Comparison of ENCODE assay signal across 25 cellular contexts in genomic region chr4:77174426-77174825, GRCh38. TPM values are rescaled to one million over a fixed set of nuclear protein-coding genes. Genes with fewer than 3 reads are reported as not detected.
DNase-seq lines count a peak whose midpoint lies in the region; ATAC-seq and TF ChIP-seq lines count a peak whose summit lies in the region.
"Had no signal": no experiment of that assay in that cellular context is flagged by ENCODE, and none has a peak within 500 bp of the region (broad histone marks: within the 10 kb centered on the region; RNA-seq: fewer than 3 reads in every experiment).

No MANE protein-coding gene starts in this region.

- no peak overlapping the region for H2AFZ ChIP-seq in trophoblast cell (ENCODE audit: insufficient read depth, low read length, poor library complexity)

- CTCF ChIA-PET in activated CD4-positive, alpha-beta T cell treated with anti-CD3 and anti-CD28 coated beads for 36 hours (lab: Charles Lee) = interaction anchor here (0.6 to 0.9 kb wide), 3 partner anchors 19 to 1146 kb away, joined by 3 read pairs; no protein-coding TSS in a partner anchor

- H4K12ac ChIP-seq in trophoblast cell (ENCODE audit: low read depth, low read length) = no peak overlapping the region

- no peak overlapping the region for H3K18ac ChIP-seq in trophoblast cell (ENCODE audit: low read length)

- H4K8ac ChIP-seq in trophoblast cell (ENCODE audit: low read depth, low read length) = no peak overlapping the region

- no peak overlapping the region for H3K14ac ChIP-seq in trophoblast cell (ENCODE audit: low read length)

- H4K91ac ChIP-seq in trophoblast cell (ENCODE audit: low read depth, low read length) = no peak overlapping the region

- no peaks in the 10 kb centered on the region for H3K27me3 Mint-ChIP-seq in activated CD4-positive, alpha-beta T cell treated with anti-CD3 and anti-CD28 coated beads for 36 hours

- H3K4ac ChIP-seq in trophoblast cell (ENCODE audit: low read depth, low read length) = no peak overlapping the region

- no peak for ATAC-seq in HG03159 (IDR thresholded peaks at IDR 0.05; ENCODE audit: unreplicated experiment)
- no peak for ATAC-seq in activated CD4-positive, alpha-beta T cell treated with anti-CD3 and anti-CD28 coated beads for 36 hours
- ATAC-seq: heart left ventricle; left lobe of liver; natural killer cell treated with Interleukin-12 subunit alpha and Interleukin-12 subunit beta and Interleukin-15 and Interleukin-18, amount 100 ng/mL, for 72 hours had no signal

- no peaks in the 10 kb centered on the region for H3K9me3 ChIP-seq in trophoblast cell (ENCODE audit: insufficient read depth, low read depth, low read length)
- H3K9me3 ChIP-seq: heart left ventricle, uterus had no signal

- no peak overlapping the region for H3K23ac ChIP-seq in trophoblast cell (ENCODE audit: low read length)

- no CpG with 5 or more reads among the region's 3 CpGs for WGBS in trophoblast cell (ENCODE audit: extremely low coverage, insufficient coverage, insufficient read length)

- H3K27me3 ChIP-seq in trophoblast cell (ENCODE audit: insufficient read depth, low read length) = no peaks in the 10 kb centered on the region
- H3K27me3 ChIP-seq: heart left ventricle, uterus had no signal

- no peak overlapping the region for H3K9ac ChIP-seq in trophoblast cell (ENCODE audit: low read length)

- no peaks in the 10 kb centered on the region for H3K9me3 Mint-ChIP-seq in activated CD4-positive, alpha-beta T cell treated with anti-CD3 and anti-CD28 coated beads for 36 hours (ENCODE audit: low read depth)
- H3K9me3 Mint-ChIP-seq: activated T-cell treated with anti-CD3 and anti-CD28 coated beads, Interleukin-2, amount 50 U/mL, for 24 hours; CD8-positive, alpha-beta memory T cell; natural killer cell treated with Interleukin-12 subunit alpha and Interleukin-12 subunit beta and Interleukin-15 and Interleukin-18, amount 100 ng/mL, for 72 hours had no signal

- no peaks in the 10 kb centered on the region for H3K79me2 ChIP-seq in trophoblast cell (ENCODE audit: control insufficient read depth, insufficient read depth, low read length, poor library complexity)

- H2BK120ac ChIP-seq in trophoblast cell (ENCODE audit: insufficient read depth, low read length, poor library complexity) = no peak overlapping the region

- H3K4me3 Mint-ChIP-seq in activated CD4-positive, alpha-beta T cell treated with anti-CD3 and anti-CD28 coated beads for 36 hours = no peak overlapping the region
- H3K4me3 Mint-ChIP-seq: activated T-cell treated with anti-CD3 and anti-CD28 coated beads, Interleukin-2, amount 50 U/mL, for 24 hours; CD8-positive, alpha-beta memory T cell; natural killer cell treated with Interleukin-12 subunit alpha and Interleukin-12 subunit beta and Interleukin-15 and Interleukin-18, amount 100 ng/mL, for 72 hours had no signal

- POLR2A ChIA-PET in activated CD4-positive, alpha-beta T cell treated with anti-CD3 and anti-CD28 coated beads for 36 hours (lab: Charles Lee) = no interaction called here

- H2BK12ac ChIP-seq in trophoblast cell (ENCODE audit: low read length) = no peak overlapping the region

- no peaks in the 10 kb centered on the region for H3K4me1 Mint-ChIP-seq in activated CD4-positive, alpha-beta T cell treated with anti-CD3 and anti-CD28 coated beads for 36 hours
- H3K4me1 Mint-ChIP-seq: CD8-positive, alpha-beta memory T cell had no signal

- peaks cover 2 to 7% of the 10 kb centered on the region in 2 experiments for H3K36me3 ChIP-seq in trophoblast cell (ENCODE audit: control insufficient read depth in 1 of 2, insufficient read depth in 2 of 2, low read length in 2 of 2)
- H3K36me3 ChIP-seq: uterus had no signal

- no peak overlapping the region for H3K27ac Mint-ChIP-seq in activated CD4-positive, alpha-beta T cell treated with anti-CD3 and anti-CD28 coated beads for 36 hours
- H3K27ac Mint-ChIP-seq: activated T-cell treated with anti-CD3 and anti-CD28 coated beads, Interleukin-2, amount 50 U/mL, for 24 hours; natural killer cell treated with Interleukin-12 subunit alpha and Interleukin-12 subunit beta and Interleukin-15 and Interleukin-18, amount 100 ng/mL, for 72 hours had no signal

- peak; percentile 42 for DNase-seq in EH (ENCODE audit: low read depth)
- peak; percentile 32 for DNase-seq in M059J (ENCODE audit: low read depth)
- peak; percentile 29 for DNase-seq in epithelial cell of esophagus (ENCODE audit: low read depth)
- DNase-seq in trophoblast cell = peak; percentile 15 to 38
- no peak for DNase-seq in stimulated activated CD4-positive, alpha-beta T cell treated with anti-CD3 and anti-CD28 coated beads, Interleukin-15, amount 100 ng/mL, for 24 hours
- DNase-seq in NAMALWA (ENCODE audit: low spot score) = no peak
- DNase-seq in activated CD4-positive, alpha-beta T cell treated with anti-CD3 and anti-CD28 coated beads for 36 hours = no peak
- DNase-seq: activated CD4-positive, CD25-positive, alpha-beta regulatory T cell treated with anti-CD3 and anti-CD28 coated beads, Interleukin-2, amount 50 U/mL, for 72 hours; activated CD8-positive, alpha-beta memory T cell treated with anti-CD3 and anti-CD28 coated beads for 24 hours; activated T-cell treated with anti-CD3 and anti-CD28 coated beads, Interleukin-2, amount 50 U/mL, for 24 hours; AML-193; CD8-positive, alpha-beta memory T cell; DMS53; heart left ventricle; midbrain; NCI-H187 treated with DMSO at 0.1 percent for 48 hours; NCI-H226; NCI-H82; posterior cingulate gyrus; SHP77 treated with DMSO at 0.1 percent for 48 hours; uterus had no signal

- intact Hi-C loops in activated CD4-positive, alpha-beta T cell treated with anti-CD3 and anti-CD28 coated beads for 36 hours (cut with DNase I, micrococcal nuclease) = no loop called here

- peaks cover 4 to 12% of the 10 kb centered on the region in 2 experiments for H3K4me1 ChIP-seq in trophoblast cell (ENCODE audit: control insufficient read depth in 1 of 2, insufficient read depth in 2 of 2, low read length in 2 of 2)
- H3K4me1 ChIP-seq: uterus had no signal

- H3K27ac ChIP-seq in trophoblast cell (ENCODE audit: low read depth, low read length) = no peak overlapping the region
- H3K27ac ChIP-seq: coronary artery, heart left ventricle, uterus had no signal

- peaks cover 3% of the 10 kb centered on the region for H3K36me3 Mint-ChIP-seq in activated CD4-positive, alpha-beta T cell treated with anti-CD3 and anti-CD28 coated beads for 36 hours (ENCODE audit: low read depth)

- H2AK5ac ChIP-seq in trophoblast cell (ENCODE audit: low read length) = no peak overlapping the region

- peak; percentile 10 for TF ChIP-seq CTCF in epithelial cell of esophagus (IDR thresholded peaks at IDR 0.05; ENCODE audit: insufficient read depth, low read depth, low read length, missing control alignments)

- peaks cover 3% of the 10 kb centered on the region for H3K79me1 ChIP-seq in trophoblast cell (ENCODE audit: low read length)

- H3K4me3 ChIP-seq in epithelial cell of esophagus (ENCODE audit: low read length) (no peak overlapping the region), trophoblast cell (ENCODE audit: low read depth, low read length) (no peak overlapping the region)
- H3K4me3 ChIP-seq: coronary artery, heart left ventricle, uterus had no signal

- no peak overlapping the region for H2BK5ac ChIP-seq in trophoblast cell (ENCODE audit: low read depth, low read length, poor library complexity)

- no peak overlapping the region for H3K4me2 ChIP-seq in trophoblast cell (ENCODE audit: low read length)

RNA-seq across cellular contexts. Expression of gene CCNG2, which starts 17.4 kb away (rescaled TPM):
- 8.5 and 18.4 TPM in 2 replicates for total RNA-seq in M059J (2014; rRNA removed; shearing (Covaris generic))
- 69.7 and 76.1 TPM in 2 replicates for polyA plus RNA-seq in trophoblast cell (2013)
- 10 to 100 TPM; 25.7 to 28.6 TPM for total RNA-seq in activated CD4-positive, alpha-beta T cell treated with anti-CD3 and anti-CD28 coated beads for 36 hours

Comparison
In these comparisons a context has a peak if more than half of its experiments do, and no peak if none do; other contexts are left out.
1. DNase-seq: peak in EH (single experiment), M059J (single experiment), epithelial cell of esophagus (single experiment) and trophoblast cell (2 of 2); none in stimulated activated CD4-positive, alpha-beta T cell treated with anti-CD3 and anti-CD28 coated beads, Interleukin-15, amount 100 ng/mL, for 24 hours (single experiment), NAMALWA (single experiment) and activated CD4-positive, alpha-beta T cell treated with anti-CD3 and anti-CD28 coated beads for 36 hours (single experiment).